Comparison of ENCODE assay signal across 19 cellular contexts in the genomic region with DNA sequence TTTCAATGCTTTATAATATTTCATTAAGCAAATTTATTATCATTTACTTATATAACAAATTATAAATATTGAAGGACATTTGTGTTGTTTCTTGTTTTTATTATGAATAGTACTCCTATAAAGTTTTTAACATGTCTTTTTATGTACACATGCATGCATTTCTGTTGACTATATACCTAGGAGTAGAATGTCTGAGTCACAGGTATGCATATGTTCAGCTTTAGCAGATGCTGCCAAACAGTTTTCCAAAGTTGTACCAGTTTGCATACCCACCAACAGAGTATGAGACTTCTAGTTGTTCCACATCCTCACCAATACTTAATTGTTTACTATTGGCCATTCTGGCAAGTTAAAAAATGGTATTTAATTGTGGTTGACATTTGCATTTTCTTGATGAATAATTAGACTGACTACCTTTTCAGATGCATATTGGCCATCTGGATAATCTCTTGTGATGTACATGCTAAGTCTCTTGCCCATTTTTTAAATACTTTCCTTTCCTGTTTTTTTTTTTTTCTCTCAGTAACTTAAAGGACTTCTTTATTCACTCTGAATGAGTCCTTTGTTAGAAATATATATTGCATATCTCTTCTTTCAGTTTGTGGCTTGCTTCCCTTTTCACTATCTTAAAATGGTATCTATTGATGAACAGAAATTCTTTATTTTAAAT.
"Had no signal": no experiment of that assay in that cellular context is flagged by ENCODE, and none has a peak within 500 bp of the region (broad histone marks: within the 10 kb centered on the region; RNA-seq: fewer than 3 reads in every experiment).

No MANE protein-coding gene starts in this region.

- H3K36me3 Mint-ChIP-seq: neural progenitor cell had no signal

- H3K4me3 Mint-ChIP-seq: naive thymus-derived CD8-positive, alpha-beta T cell; neural progenitor cell had no signal

- H3K4me1 ChIP-seq: heart left ventricle, right atrium auricular region, sigmoid colon had no signal

- H3K27ac Mint-ChIP-seq: neural progenitor cell had no signal

- H3K36me3 ChIP-seq: heart left ventricle, neural progenitor cell, ovary, right atrium auricular region, sigmoid colon, stomach, thoracic aorta, transverse colon had no signal

- H3K9me3 ChIP-seq: heart left ventricle, mucosa of descending colon, ovary, right atrium auricular region, sigmoid colon, stomach, thoracic aorta, transverse colon had no signal

- H3K27me3 ChIP-seq: heart left ventricle, neural progenitor cell, ovary, right atrium auricular region, sigmoid colon, stomach, transverse colon had no signal

- H3K4me2 ChIP-seq: neural progenitor cell had no signal

- ATAC-seq: heart left ventricle; mucosa of descending colon; naive thymus-derived CD8-positive, alpha-beta T cell had no signal

- H2AFZ ChIP-seq: neural progenitor cell had no signal

- H3K4me3 ChIP-seq: heart left ventricle, mucosa of descending colon, neural progenitor cell, ovary, right atrium auricular region, sigmoid colon, skin epidermis, stomach, thoracic aorta, transverse colon had no signal

- H3K27ac ChIP-seq: heart left ventricle, neural progenitor cell, ovary, right atrium auricular region, sigmoid colon, skin epidermis, stomach, thoracic aorta, transverse colon had no signal

- H3K9ac ChIP-seq: neural progenitor cell had no signal

- DNase-seq: dermis blood vessel endothelial cell; erythroblast; heart left ventricle; hypothalamus; kidney glomerular epithelial cell; mucosa of descending colon; naive thymus-derived CD8-positive, alpha-beta T cell; nucleus accumbens; ovary; sigmoid colon; stimulated activated CD4-positive, alpha-beta T cell treated with anti-CD3 and anti-CD28 coated beads, Interleukin-12 subunit alpha, Interleukin-12 subunit beta, amount 100 ng/mL, for 4 hours; stimulated activated naive CD4-positive, alpha-beta T cell; stomach; substantia nigra; transverse colon had no signal
